Comparison of ENCODE assay signal across 16 cellular contexts in genomic region chr10:48502791-48503190, GRCh38.
DNase-seq lines count a peak whose midpoint lies in the region; ATAC-seq and TF ChIP-seq lines count a peak whose summit lies in the region.
"Had no signal": no experiment of that assay in that cellular context is flagged by ENCODE, and none has a peak within 500 bp of the region (broad histone marks: within the 10 kb centered on the region; RNA-seq: fewer than 3 reads in every experiment).

No MANE protein-coding gene starts in this region.

- intact Hi-C loops in cardiac septum (cut with DNase I) (no loop called here), Right ventricle myocardium superior (cut with DNase I) (no loop called here), testis (cut with DNase I; ENCODE audit: low total_unique reads) (no loop called here), OCI-LY7 (cut with micrococcal nuclease; ENCODE audit: unreplicated experiment) (loop anchor here (10.0 kb wide), 1 partner anchor 138 kb away; no protein-coding TSS in a partner anchor)

- H3K9me3 ChIP-seq in testis (no peaks in the 10 kb centered on the region), OCI-LY7 (ENCODE audit: low read length) (no peaks in the 10 kb centered on the region)

- H3K4me3 ChIP-seq in testis (no peak overlapping the region), OCI-LY7 (ENCODE audit: low read depth, low read length, poor library complexity, severe bottlenecking) (no peak overlapping the region)
- H3K4me3 ChIP-seq: GM12878, GM23248 had no signal

- no TSS peak for BruUV-seq in OCI-LY7 (replicated peaks; lab: Mats Ljungman, UMichigan)

- DNase-seq in cardiac septum (ENCODE audit: low spot score), result peak; percentile 58
- no peak for DNase-seq in Right ventricle myocardium superior
- peak; percentile 30 for DNase-seq in activated CD8-positive, alpha-beta memory T cell treated with anti-CD3 and anti-CD28 coated beads, Interleukin-2, amount 50 U/mL, for 48 hours
- DNase-seq in left lobe of liver (ENCODE audit: low spot score), result peak; percentile 29
- DNase-seq in testis, result peak; percentile 40
- DNase-seq in OCI-LY7 (ENCODE audit: low spot score), result no peak
- DNase-seq in activated CD4-positive, CD25-positive, alpha-beta regulatory T cell treated with anti-CD3 and anti-CD28 coated beads, Interleukin-2, amount 50 U/mL, for 72 hours, result no peak
- DNase-seq: 8988T; C1 segment of cervical spinal cord; Calu3; CD4-positive, alpha-beta T cell; DMS 273 treated with DMSO at 0.1 percent for 48 hours; GM23248 had no signal

- H3K27ac ChIP-seq in testis (no peak overlapping the region), OCI-LY7 (ENCODE audit: low read depth, low read length, poor library complexity, severe bottlenecking) (no peak overlapping the region)
- H3K27ac ChIP-seq: GM23248 had no signal

- H3K4me2 ChIP-seq in OCI-LY7 (ENCODE audit: low read length), result no peak overlapping the region

- no peak for TF ChIP-seq CTCF in testis (IDR thresholded peaks at IDR 0.05)
- TF ChIP-seq CTCF in OCI-LY7 (conservative IDR thresholded peaks at IDR 0.05; ENCODE audit: low read length), result no peak

- H3K9me2 ChIP-seq in OCI-LY7 (ENCODE audit: insufficient read depth, low read length), result no peaks in the 10 kb centered on the region

- no peak overlapping the region for H2AFZ ChIP-seq in OCI-LY7 (ENCODE audit: low read length)
- H2AFZ ChIP-seq: GM23248 had no signal

- 40 to 46% methylated on average over 9 of the region's 9 CpGs for WGBS in testis, 2 donors

- no peaks in the 10 kb centered on the region for H3K27me3 ChIP-seq in testis

- H3K4me1 ChIP-seq in testis, result no peaks in the 10 kb centered on the region
- H3K4me1 ChIP-seq in OCI-LY7 (ENCODE audit: insufficient read depth, low read length, poor library complexity, severe bottlenecking), result no peaks in the 10 kb centered on the region

- no peak for TF ChIP-seq POLR2A in testis (IDR thresholded peaks at IDR 0.05)

- ATAC-seq in Right ventricle myocardium superior (ENCODE audit: poor library complexity) (no peak), left lobe of liver (no peak), GM18873 (IDR thresholded peaks at IDR 0.05; ENCODE audit: low FRiP score, unreplicated experiment) (no peak)
- ATAC-seq: HepG2 had no signal

- no peaks in the 10 kb centered on the region for H3K79me2 ChIP-seq in OCI-LY7 (ENCODE audit: insufficient read depth, low read depth, low read length)

- H4K20me1 ChIP-seq in OCI-LY7 (ENCODE audit: insufficient read depth, low read length), result no peaks in the 10 kb centered on the region

- POLR2A ChIA-PET in OCI-LY7 (lab: Charles Lee), result no interaction called here

- H3K36me3 ChIP-seq in testis (ENCODE audit: low read depth, missing control alignments) (no peaks in the 10 kb centered on the region), OCI-LY7 (ENCODE audit: insufficient read depth, low read length) (no peaks in the 10 kb centered on the region)

- CTCF ChIA-PET in OCI-LY7 (lab: Charles Lee; ENCODE audit: unreplicated experiment), result no interaction called here

Comparison
In these comparisons a context has a peak if more than half of its experiments do, and no peak if none do; other contexts are left out.
1. DNase-seq: peak in cardiac septum (single experiment), activated CD8-positive, alpha-beta memory T cell treated with anti-CD3 and anti-CD28 coated beads, Interleukin-2, amount 50 U/mL, for 48 hours (single experiment), left lobe of liver (single experiment) and testis (single experiment); none in Right ventricle myocardium superior (single experiment), OCI-LY7 (single experiment) and activated CD4-positive, CD25-positive, alpha-beta regulatory T cell treated with anti-CD3 and anti-CD28 coated beads, Interleukin-2, amount 50 U/mL, for 72 hours (single experiment).